1 cellular context compared by ENCODE assay signal in genomic region chr10:4447977-4448376, GRCh38.
TF ChIP-seq lines count a peak whose summit lies in the region.

No MANE protein-coding gene starts in this region.

TF ChIP-seq in IMR-90, 13 proteins besides CTCF, POLR2A, EP300 and RAD21 (continued from another document):
- TF ChIP-seq USF2 (IDR thresholded peaks at IDR 0.05; ENCODE audit: low read depth, low read length), result no peak
- no peak for TF ChIP-seq NFE2L2 (IDR thresholded peaks at IDR 0.05; ENCODE audit: low read depth, low read length)
- TF ChIP-seq CHD1 (IDR thresholded peaks at IDR 0.05; ENCODE audit: low read depth, low read length), result no peak
- TF ChIP-seq BHLHE40 (IDR thresholded peaks at IDR 0.05; ENCODE audit: low read depth, low read length), result no peak
- no peak for TF ChIP-seq SMC3 (IDR thresholded peaks at IDR 0.05; ENCODE audit: low read depth, low read length)
- TF ChIP-seq RFX5 (IDR thresholded peaks at IDR 0.05; ENCODE audit: low read depth, low read length), result no peak
- TF ChIP-seq FOS (IDR thresholded peaks at IDR 0.05; ENCODE audit: low read depth, low read length), result no peak
- TF ChIP-seq MAZ (IDR thresholded peaks at IDR 0.05; ENCODE audit: borderline replicate concordance, low read depth, low read length), result no peak
